In the genomic region with DNA sequence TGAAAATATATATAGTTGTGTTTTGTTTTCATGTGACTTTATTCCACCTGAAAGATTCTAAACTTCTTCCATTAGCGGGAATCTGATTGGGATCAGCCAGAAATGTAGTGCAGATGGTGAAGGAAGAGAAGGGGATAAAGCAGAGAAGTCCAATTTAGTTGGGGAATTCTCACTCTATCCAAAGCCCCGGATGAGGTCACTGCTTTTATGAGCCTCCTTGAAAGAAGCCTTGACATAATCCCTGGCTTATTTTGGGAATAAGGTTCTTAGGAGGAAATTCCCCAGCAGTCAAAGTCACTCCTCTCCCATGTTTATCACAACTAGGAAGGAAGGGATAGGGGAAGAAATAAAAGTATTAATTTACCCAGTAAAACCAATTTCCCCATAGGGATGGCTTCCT, we compare ENCODE assay signal across 19 cellular contexts. TPM values are rescaled to one million over a fixed set of nuclear protein-coding genes. Genes with fewer than 3 reads are reported as not detected.
DNase-seq lines count a peak whose midpoint lies in the region; ATAC-seq, FAIRE-seq and TF ChIP-seq lines count a peak whose summit lies in the region.
"Had no signal": no experiment of that assay in that cellular context is flagged by ENCODE, and none has a peak within 500 bp of the region (broad histone marks: within the 10 kb centered on the region; RNA-seq: fewer than 3 reads in every experiment).

No MANE protein-coding gene starts in this region.

- H3K9ac ChIP-seq in kidney (ENCODE audit: low read length in 2 of 2), result no peak overlapping the region

- peak overlapping the region; percentile 3 to 18 for H3K27ac ChIP-seq in kidney (ENCODE audit: low read depth in 2 of 2, low read length in 2 of 2)
- peak overlapping the region; percentile 19 to 20 for H3K27ac ChIP-seq in thoracic aorta
- H3K27ac ChIP-seq: HL-60 had no signal

- no peaks in the 10 kb centered on the region for H3K9me3 Mint-ChIP-seq in activated naive CD4-positive, alpha-beta T cell treated with anti-CD3 and anti-CD28 coated beads, Interleukin-2, amount 50 U/mL, for 72 hours
- no peaks in the 10 kb centered on the region for H3K9me3 Mint-ChIP-seq in activated T-helper 17 cell treated with anti-CD3 and anti-CD28 coated beads, Interleukin-2, amount 50 U/mL, for 72 hours
- no peaks in the 10 kb centered on the region for H3K9me3 Mint-ChIP-seq in T-cell
- H3K9me3 Mint-ChIP-seq: natural killer cell had no signal

- peaks cover 22 to 36% of the 10 kb centered on the region in 2 donors for H3K36me3 ChIP-seq in kidney (ENCODE audit: control insufficient read depth in 1 of 2, insufficient read depth in 2 of 2, low read length in 2 of 2)
- peaks cover 31% of the 10 kb centered on the region for H3K36me3 ChIP-seq in thoracic aorta

- no peak for FAIRE-seq in kidney (lab: Jason Lieb, UNC)
- FAIRE-seq: small intestine had no signal

- peak overlapping the region; percentile 38 to 70 for H3K27ac Mint-ChIP-seq in activated naive CD4-positive, alpha-beta T cell treated with anti-CD3 and anti-CD28 coated beads, Interleukin-2, amount 50 U/mL, for 72 hours
- no peak overlapping the region for H3K27ac Mint-ChIP-seq in activated T-helper 17 cell treated with anti-CD3 and anti-CD28 coated beads, Interleukin-2, amount 50 U/mL, for 72 hours
- H3K27ac Mint-ChIP-seq in T-cell, result peak overlapping the region in 1 of 2 donors; percentile 29

- TF ChIP-seq CTCF in kidney (IDR thresholded peaks at IDR 0.05; ENCODE audit: borderline replicate concordance, extremely low read depth, insufficient read depth), result no peak
- TF ChIP-seq CTCF in thoracic aorta (IDR thresholded peaks at IDR 0.05), result no peak

- no peak overlapping the region for H3K4me3 Mint-ChIP-seq in activated T-helper 17 cell treated with anti-CD3 and anti-CD28 coated beads, Interleukin-2, amount 50 U/mL, for 72 hours
- no peak overlapping the region for H3K4me3 Mint-ChIP-seq in T-cell
- H3K4me3 Mint-ChIP-seq: natural killer cell had no signal

- no peaks in the 10 kb centered on the region for H3K27me3 Mint-ChIP-seq in activated T-helper 17 cell treated with anti-CD3 and anti-CD28 coated beads, Interleukin-2, amount 50 U/mL, for 72 hours
- H3K27me3 Mint-ChIP-seq in T-cell, result no peaks in the 10 kb centered on the region

- DNase-seq in activated naive CD4-positive, alpha-beta T cell treated with anti-CD3 and anti-CD28 coated beads, Interleukin-2, amount 50 U/mL, for 72 hours (ENCODE audit: low spot score in 2 of 2), result no peak
- no peak for DNase-seq in activated naive CD4-positive, alpha-beta T cell (lab: John Stamatoyannopoulos, UW)
- DNase-seq in amniotic stem cell (lab: John Stamatoyannopoulos, UW), result peak; percentile 7
- DNase-seq in kidney, result no peak
- no peak for DNase-seq in thoracic aorta (ENCODE audit: low spot score)
- no peak for DNase-seq in NCI-H146 treated with DMSO at 0.1 percent for 48 hours (lab: John Stamatoyannopoulos, UW; ENCODE audit: unreplicated experiment)
- DNase-seq in T-cell, result no peak
- DNase-seq: ACHN; activated CD4-positive, CD25-positive, alpha-beta regulatory T cell; aorta; DMS 273 treated with DMSO at 0.1 percent for 48 hours; effector CD4-positive, alpha-beta T cell; left colon; natural killer cell; NCI-H2081; small intestine had no signal

- CTCF ChIA-PET in T-cell (lab: Charles Lee), result no interaction called here

- H3K4me1 ChIP-seq in kidney (ENCODE audit: control insufficient read depth in 1 of 2, insufficient read depth in 1 of 2, low read depth in 1 of 2, low read length in 2 of 2) (peaks cover 0 to 2% of the 10 kb centered on the region in 2 donors), thoracic aorta (ENCODE audit: control insufficient read depth in 1 of 2, low read depth in 2 of 2) (peaks cover 0 to 9% of the 10 kb centered on the region in 2 donors)

- H3K9me3 ChIP-seq in kidney (ENCODE audit: control insufficient read depth in 1 of 2, low read length in 2 of 2) (no peaks in the 10 kb centered on the region), thoracic aorta (no peaks in the 10 kb centered on the region)
- H3K9me3 ChIP-seq: tibial nerve had no signal

- no peak overlapping the region for H3K4me3 ChIP-seq in kidney (ENCODE audit: low read length in 2 of 2)
- H3K4me3 ChIP-seq in thoracic aorta, result no peak overlapping the region
- H3K4me3 ChIP-seq: tibial nerve had no signal

- no peak for ATAC-seq in activated naive CD4-positive, alpha-beta T cell treated with anti-CD3 and anti-CD28 coated beads, Interleukin-2, amount 50 U/mL, for 72 hours
- no peak for ATAC-seq in thoracic aorta (ENCODE audit: insufficient number of reproducible peaks, low FRiP score, low read depth)
- ATAC-seq in activated T-helper 17 cell treated with anti-CD3 and anti-CD28 coated beads, Interleukin-2, amount 50 U/mL, for 72 hours (replicated peaks), result no peak
- ATAC-seq in T-cell (replicated peaks in 1 of 4), result no peak
- ATAC-seq: left colon, natural killer cell had no signal

- no peaks in the 10 kb centered on the region for H3K27me3 ChIP-seq in thoracic aorta (replicated peaks; ENCODE audit: insufficient read depth)
- H3K27me3 ChIP-seq: tibial nerve had no signal

- no peaks in the 10 kb centered on the region for H3K4me1 Mint-ChIP-seq in activated T-helper 17 cell treated with anti-CD3 and anti-CD28 coated beads, Interleukin-2, amount 50 U/mL, for 72 hours
- H3K4me1 Mint-ChIP-seq in T-cell, result no peaks in the 10 kb centered on the region
- H3K4me1 Mint-ChIP-seq: natural killer cell had no signal

- intact Hi-C loops in kidney (cut with DNase I), result no loop called here

- POLR2A ChIA-PET in T-cell (lab: Charles Lee), result no interaction called here

- H3K36me3 Mint-ChIP-seq in activated naive CD4-positive, alpha-beta T cell treated with anti-CD3 and anti-CD28 coated beads, Interleukin-2, amount 50 U/mL, for 72 hours, result peaks cover 12 to 30% of the 10 kb centered on the region in 2 donors
- H3K36me3 Mint-ChIP-seq in activated T-helper 17 cell treated with anti-CD3 and anti-CD28 coated beads, Interleukin-2, amount 50 U/mL, for 72 hours (ENCODE audit: low read depth), result peaks cover 56% of the 10 kb centered on the region
- peaks cover 37% of the 10 kb centered on the region for H3K36me3 Mint-ChIP-seq in T-cell

RNA-seq across cellular contexts. Expression of gene OSBP, which starts 41.1 kb away (rescaled TPM):
- 10 to 100 TPM; 40.1 to 50.9 TPM for total RNA-seq in activated naive CD4-positive, alpha-beta T cell treated with anti-CD3 and anti-CD28 coated beads, Interleukin-2, amount 50 U/mL, for 72 hours
- 53.8 TPM for total RNA-seq in kidney
- polyA plus RNA-seq in kidney (ENCODE audit: insufficient read depth, low read depth, low replicate concordance), result 25.9 TPM
- total RNA-seq in thoracic aorta, result 10 to 100 TPM; 38.4 to 41.8 TPM
- total RNA-seq in activated T-helper 17 cell treated with anti-CD3 and anti-CD28 coated beads, Interleukin-2, amount 50 U/mL, for 72 hours, result 10 to 100 TPM; 31.0 to 33.0 TPM
- total RNA-seq in T-cell, result 10 to 100 TPM; 44.0 to 59.0 (median 46.2) TPM
